In genomic region chr2:220347661-220348060, GRCh38 we compare ENCODE assay signal across 10 cellular contexts.
"Had no signal": no experiment of that assay in that cellular context is flagged by ENCODE, and none has a peak within 500 bp of the region (broad histone marks: within the 10 kb centered on the region; RNA-seq: fewer than 3 reads in every experiment).

No MANE protein-coding gene starts in this region.

- H3K4me3 Mint-ChIP-seq: GM23338, H9, HFFc6 had no signal

- DNase-seq: H9, HFFc6, KG1 had no signal

- ATAC-seq: GM23338, HCT116, HepG2, K562 had no signal

- FAIRE-seq: H1, H54, HepG2, K562 had no signal

- H3K4me3 ChIP-seq: GM23338, K562 had no signal

- H3K27ac Mint-ChIP-seq: GM23338, H9, HFFc6 had no signal

- H3K9me3 Mint-ChIP-seq: GM23338, H9, HFFc6 had no signal

- H3K27ac ChIP-seq: HL-60 had no signal
